Comparison of ENCODE assay signal across 11 cellular contexts in the genomic region with DNA sequence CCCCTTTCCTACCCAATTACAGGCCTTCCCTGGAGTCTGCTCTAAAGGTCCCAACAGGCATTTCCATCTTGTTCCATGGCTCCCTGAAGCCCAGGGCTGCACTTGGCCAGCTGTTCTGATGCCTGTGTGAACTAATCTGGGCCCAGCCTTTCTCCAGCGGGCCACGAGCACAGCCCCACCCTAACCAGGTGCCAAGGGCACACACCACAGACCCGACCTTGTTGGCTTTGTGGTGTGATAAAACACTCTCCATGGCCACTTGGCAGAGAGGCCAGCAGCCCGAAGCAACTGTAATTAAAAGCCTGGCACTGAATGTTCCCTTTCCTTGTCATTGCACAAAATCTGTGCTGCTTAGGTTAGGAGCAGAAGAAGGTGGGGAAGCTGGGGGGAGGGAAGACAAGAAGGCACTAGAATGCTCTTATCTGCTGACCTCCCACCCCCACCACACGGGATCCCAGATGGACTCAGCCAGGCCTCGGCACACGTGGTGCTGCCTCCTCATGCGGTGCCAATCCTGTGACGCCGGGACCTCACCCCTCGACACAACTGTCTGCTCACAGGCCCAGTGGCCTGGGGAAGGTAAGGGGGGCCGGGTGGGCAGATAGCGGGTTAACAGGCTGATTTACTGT. TPM values are rescaled to one million over a fixed set of nuclear protein-coding genes. Genes with fewer than 3 reads are reported as not detected.
A peak's percentile ranks its signal among the peaks of the same experiment; 100 is the strongest.
DNase-seq lines count a peak whose midpoint lies in the region; ATAC-seq, FAIRE-seq and TF ChIP-seq lines count a peak whose summit lies in the region.
"Had no signal": no experiment of that assay in that cellular context is flagged by ENCODE, and none has a peak within 500 bp of the region (broad histone marks: within the 10 kb centered on the region; RNA-seq: fewer than 3 reads in every experiment).

No MANE protein-coding gene starts in this region.

- no peaks in the 10 kb centered on the region for H3K27me3 ChIP-seq in smooth muscle cell (ENCODE audit: low read depth)

- H3K4me3 ChIP-seq in kidney (ENCODE audit: low read length in 2 of 2) (no peak overlapping the region), smooth muscle cell (no peak overlapping the region)

- no peak overlapping the region for H3K9ac ChIP-seq in kidney (ENCODE audit: low read length in 2 of 2)
- no peak overlapping the region for H3K9ac ChIP-seq in smooth muscle cell (ENCODE audit: low read depth)

- POLR2A ChIA-PET in MCF 10A (lab: Yijun Ruan, JAX), result interaction anchor here (0.8 to 11.4 kb wide), 8 partner anchors 9 to 96 kb away, joined by 3 to 207 read pairs (median 4); a partner anchor contains a TSS

- no peak overlapping the region for H2AFZ ChIP-seq in smooth muscle cell (ENCODE audit: low read depth)

- peaks cover 12% of the 10 kb centered on the region for H4K20me1 ChIP-seq in smooth muscle cell (ENCODE audit: low read depth)

- H3K4me1 ChIP-seq in kidney (ENCODE audit: control insufficient read depth in 1 of 2, insufficient read depth in 1 of 2, low read depth in 1 of 2, low read length in 2 of 2) (peaks cover 0 to 15% of the 10 kb centered on the region in 2 donors), smooth muscle cell (ENCODE audit: low read depth) (peaks cover 31% of the 10 kb centered on the region)

- H3K4me3 Mint-ChIP-seq in HFFc6, result peak overlapping the region; percentile 40; the same call in 1 of the 2 replicates
- no peak overlapping the region for H3K4me3 Mint-ChIP-seq in MCF 10A (ENCODE audit: unreplicated experiment)
- H3K4me3 Mint-ChIP-seq: activated CD8-positive, alpha-beta T cell treated with anti-CD3 and anti-CD28 coated beads for 36 hours; CD4-positive, alpha-beta memory T cell; natural killer cell had no signal

- CTCF ChIA-PET in MCF 10A (lab: Yijun Ruan, JAX), result interaction anchor here (0.9 to 1.1 kb wide), 2 partner anchors 9 to 34 kb away, joined by 5 read pairs; no protein-coding TSS in a partner anchor

- no peak for FAIRE-seq in kidney (lab: Jason Lieb, UNC)

- peaks cover 28 to 44% of the 10 kb centered on the region in 2 donors for H3K36me3 ChIP-seq in kidney (ENCODE audit: control insufficient read depth in 1 of 2, insufficient read depth in 2 of 2, low read length in 2 of 2)
- H3K36me3 ChIP-seq in smooth muscle cell (ENCODE audit: low read depth), result no peaks in the 10 kb centered on the region

- H3K9me3 ChIP-seq in kidney (ENCODE audit: control insufficient read depth in 1 of 2, low read length in 2 of 2) (no peaks in the 10 kb centered on the region), smooth muscle cell (replicated peaks; ENCODE audit: low read depth) (no peaks in the 10 kb centered on the region)

- 45% methylated on average over 13 of the region's 13 CpGs for WGBS in smooth muscle cell (ENCODE audit: low lambda C conversion rate)

- H3K36me3 Mint-ChIP-seq in HFFc6 (ENCODE audit: low read depth) (peaks cover 31% of the 10 kb centered on the region), MCF 10A (ENCODE audit: insufficient read depth, unreplicated experiment) (peaks cover 32% of the 10 kb centered on the region)
- H3K36me3 Mint-ChIP-seq: natural killer cell had no signal

- DNase-seq in HFFc6 (no peak), MCF 10A (ENCODE audit: unreplicated experiment) (no peak), kidney (no peak), smooth muscle cell (lab: John Stamatoyannopoulos, UW; ENCODE audit: unreplicated experiment) (no peak), NCI-H1930 (lab: John Stamatoyannopoulos, UW) (no peak), NOMO-1 treated with DMSO at 0.1 percent for 48 hours (lab: John Stamatoyannopoulos, UW; ENCODE audit: unreplicated experiment) (no peak)
- DNase-seq in activated CD4-positive, alpha-beta T cell treated with anti-CD3 and anti-CD28 coated beads for 4 hours, result no peak
- DNase-seq: activated CD8-positive, alpha-beta T cell treated with anti-CD3 and anti-CD28 coated beads for 36 hours; natural killer cell had no signal

- no peaks in the 10 kb centered on the region for H3K79me2 ChIP-seq in smooth muscle cell (ENCODE audit: low read depth)

- H3K9me3 Mint-ChIP-seq in HFFc6, result no peaks in the 10 kb centered on the region
- no peaks in the 10 kb centered on the region for H3K9me3 Mint-ChIP-seq in MCF 10A (ENCODE audit: unreplicated experiment)
- H3K9me3 Mint-ChIP-seq: activated CD8-positive, alpha-beta T cell treated with anti-CD3 and anti-CD28 coated beads for 36 hours; CD4-positive, alpha-beta memory T cell; natural killer cell had no signal

- TF ChIP-seq CTCF in HFFc6 (IDR thresholded peaks at IDR 0.05) (no peak), MCF 10A (IDR thresholded peaks at IDR 0.05; ENCODE audit: unreplicated experiment) (no peak), kidney (IDR thresholded peaks at IDR 0.05; ENCODE audit: borderline replicate concordance, extremely low read depth, insufficient read depth) (no peak), smooth muscle cell (IDR thresholded peaks at IDR 0.05; ENCODE audit: borderline replicate concordance, insufficient read depth, poor library complexity, severe bottlenecking) (no peak)

- H3F3A ChIP-seq in smooth muscle cell (ENCODE audit: low read depth), result peaks cover 26% of the 10 kb centered on the region

- intact Hi-C loops in MCF 10A (cut with micrococcal nuclease) (no loop called here), kidney (cut with DNase I) (no loop called here)

- H3K27ac Mint-ChIP-seq in HFFc6 (peak overlapping the region; percentile 86), MCF 10A (ENCODE audit: low read depth, unreplicated experiment) (peak overlapping the region; percentile 89)
- H3K27ac Mint-ChIP-seq: activated CD8-positive, alpha-beta T cell treated with anti-CD3 and anti-CD28 coated beads for 36 hours had no signal

- no peak for ATAC-seq in HG03159 (IDR thresholded peaks at IDR 0.05; ENCODE audit: unreplicated experiment)
- ATAC-seq: activated CD8-positive, alpha-beta T cell treated with anti-CD3 and anti-CD28 coated beads for 36 hours; natural killer cell had no signal

- H3K4me1 Mint-ChIP-seq in HFFc6 (ENCODE audit: low read depth) (peaks cover 49% of the 10 kb centered on the region), MCF 10A (ENCODE audit: insufficient read depth, unreplicated experiment) (peaks cover 23% of the 10 kb centered on the region)
- H3K4me1 Mint-ChIP-seq: natural killer cell had no signal

- peak overlapping the region; percentile 78 for H3K4me2 ChIP-seq in smooth muscle cell

- H3K27ac ChIP-seq in kidney (ENCODE audit: low read depth in 2 of 2, low read length in 2 of 2) (peak overlapping the region; percentile 58 to 76), smooth muscle cell (ENCODE audit: low read depth) (peak overlapping the region; percentile 93)

- BruUV-seq in MCF 10A (replicated peaks; lab: Mats Ljungman, UMichigan), result no TSS peak

- no peaks in the 10 kb centered on the region for H3K27me3 Mint-ChIP-seq in HFFc6 (ENCODE audit: insufficient read depth)
- H3K27me3 Mint-ChIP-seq in MCF 10A (ENCODE audit: insufficient read depth, unreplicated experiment), result no peaks in the 10 kb centered on the region
- H3K27me3 Mint-ChIP-seq: activated CD8-positive, alpha-beta T cell treated with anti-CD3 and anti-CD28 coated beads for 36 hours; CD4-positive, alpha-beta memory T cell had no signal

RNA-seq across cellular contexts. Expression of a gene that starts 9.9 kb away (rescaled TPM):
- total RNA-seq in HFFc6 (2021; fragmentation: NEBNext Ultra II Directional; extraction: Animal tissue kit (Norgen Biotek cat#: 25700)), result not detected
- not detected in 2 replicates for total RNA-seq in MCF 10A (2022)
- 0.35 TPM for total RNA-seq in kidney
- polyA plus RNA-seq in kidney (ENCODE audit: insufficient read depth, low read depth, low replicate concordance), result not detected
- 2.0 TPM in 1 of 2 replicates, not detected in the other for total RNA-seq in smooth muscle cell
- polyA plus RNA-seq in smooth muscle cell, result 0.19 TPM in 1 of 2 replicates, not detected in the other
- total RNA-seq: activated CD8-positive, alpha-beta T cell treated with anti-CD3 and anti-CD28 coated beads for 36 hours; CD4-positive, alpha-beta memory T cell; natural killer cell had no signal
- polyA plus RNA-seq: CD4-positive, alpha-beta memory T cell had no signal

RNA-seq across cellular contexts. Expression of a gene that starts 17.3 kb away (rescaled TPM):
- 10 to 100 TPM; 65.8 to 81.3 (median 69.3) TPM for total RNA-seq in HFFc6 (2021; fragmentation: NEBNext Ultra II Directional; extraction: Animal tissue kit (Norgen Biotek cat#: 25700))
- total RNA-seq in MCF 10A (2022) (56.7 and 61.1 TPM in 2 replicates), kidney (69.0 TPM), smooth muscle cell (61.4 and 89.3 TPM in 2 replicates)
- polyA plus RNA-seq in kidney (ENCODE audit: insufficient read depth, low read depth, low replicate concordance) (120 TPM), smooth muscle cell (77.1 and 85.8 TPM in 2 replicates)

RNA-seq across cellular contexts. Expression of a gene that starts 51.1 kb away (rescaled TPM):
- 1 to 10 TPM in 5 of 6 experiments, under 1 TPM in 1; 0.91 to 4.0 (median 1.9) TPM for total RNA-seq in HFFc6 (2021; fragmentation: NEBNext Ultra II Directional; extraction: Animal tissue kit (Norgen Biotek cat#: 25700))
- 2.7 and 2.9 TPM in 2 replicates for total RNA-seq in MCF 10A (2022)
- total RNA-seq in kidney, result 246 TPM
- polyA plus RNA-seq in kidney (ENCODE audit: insufficient read depth, low read depth, low replicate concordance), result 171 TPM
- total RNA-seq in smooth muscle cell, result 142 and 148 TPM in 2 replicates
- polyA plus RNA-seq in smooth muscle cell, result 40.9 and 219 TPM in 2 replicates
- total RNA-seq: activated CD8-positive, alpha-beta T cell treated with anti-CD3 and anti-CD28 coated beads for 36 hours; CD4-positive, alpha-beta memory T cell; natural killer cell had no signal
- polyA plus RNA-seq: CD4-positive, alpha-beta memory T cell had no signal

Comparison
In these comparisons a context has a peak if more than half of its experiments do, and no peak if none do; other contexts are left out.
1. RNA of a gene that starts 51.1 kb away (total RNA-seq): 246 TPM in kidney (single experiment) and 142 to 148 TPM in smooth muscle cell; 2.7 to 2.9 TPM in MCF 10A and 0.91 to 4.0 TPM in HFFc6; every median in the first group is over 10 times any median in the second.